22 cellular contexts compared by ENCODE assay signal in the genomic region with DNA sequence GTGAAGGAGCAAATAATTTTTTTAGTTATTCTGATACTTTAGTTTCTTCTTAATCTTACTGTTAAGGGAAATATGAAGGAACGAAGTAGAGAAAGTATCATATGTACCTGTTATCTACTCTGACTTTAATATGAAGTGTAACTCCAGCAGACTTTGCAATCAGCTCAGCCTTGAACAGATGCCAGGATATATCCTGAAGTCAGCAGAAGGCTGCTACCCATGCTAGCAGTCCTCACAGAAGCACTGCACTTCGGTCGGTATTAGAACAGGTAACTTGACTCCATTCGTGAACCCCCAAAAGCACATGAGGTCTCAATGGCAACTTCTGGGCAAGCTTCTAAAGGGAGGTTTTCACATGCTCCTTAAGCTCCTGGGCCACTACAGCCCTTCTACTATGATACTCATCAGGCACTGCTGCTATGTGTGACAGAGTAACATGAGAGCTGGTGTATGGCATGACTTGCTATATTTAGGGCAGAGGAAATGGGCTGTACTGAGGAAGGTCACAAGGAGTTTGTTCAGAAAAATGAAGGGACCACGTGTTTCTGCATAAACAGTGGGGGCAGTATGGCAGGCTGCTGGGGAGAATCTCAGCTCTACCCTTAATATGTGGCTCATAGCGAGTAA.
A peak's percentile ranks its signal among the peaks of the same experiment; 100 is the strongest.
DNase-seq lines count a peak whose midpoint lies in the region; ATAC-seq lines count a peak whose summit lies in the region.
"Had no signal": no experiment of that assay in that cellular context is flagged by ENCODE, and none has a peak within 500 bp of the region (broad histone marks: within the 10 kb centered on the region; RNA-seq: fewer than 3 reads in every experiment).

No MANE protein-coding gene starts in this region.

- no peak overlapping the region for H3K27ac ChIP-seq in right cardiac atrium (ENCODE audit: low read length)
- H3K27ac ChIP-seq in mesenchymal stem cell (ENCODE audit: low read length, poor library complexity, severe bottlenecking) = no peak overlapping the region
- H3K27ac ChIP-seq: hepatocyte, KMS-11, ovary, sigmoid colon had no signal

- WGBS in right cardiac atrium = 61% methylated on average over 6 of the region's 6 CpGs
- WGBS in mesenchymal stem cell = 77% methylated on average over 5 of the region's 6 CpGs

- no peak overlapping the region for H3K23ac ChIP-seq in mesenchymal stem cell (ENCODE audit: low read length in 2 of 2)

- DNase-seq in right cardiac atrium = no peak
- DNase-seq in Right ventricle myocardium inferior (ENCODE audit: missing footprints) = no peak
- peak; percentile 8 for DNase-seq in UCSD-AML1 (lab: John Stamatoyannopoulos, UW; ENCODE audit: unreplicated experiment)
- peak; percentile 40 for DNase-seq in mesenchymal stem cell
- DNase-seq in stimulated activated CD4-positive, alpha-beta T cell treated with anti-CD3 and anti-CD28 coated beads, Interleukin-15, amount 100 ng/mL, for 24 hours = no peak
- no peak for DNase-seq in globus pallidus (ENCODE audit: low spot score)
- DNase-seq in cerebellar nuclear complex (lab: John Stamatoyannopoulos, UW) = no peak
- DNase-seq: activated CD4-positive, alpha-beta T cell treated with anti-CD3 and anti-CD28 coated beads, Interleukin-2, amount 50 U/mL, for 1 hour; activated CD8-positive, alpha-beta memory T cell treated with anti-CD3 and anti-CD28 coated beads, Interleukin-2, amount 50 U/mL, for 4 hours; activated effector memory CD4-positive, alpha-beta T cell treated with anti-CD3 and anti-CD28 coated beads, Interleukin-2, amount 50 U/mL, for 16 hours; GF-D8; GOT3; naive B cell; NCI-H1105 treated with DMSO at 0.1 percent for 48 hours; ovary; sigmoid colon; stimulated activated CD4-positive, alpha-beta T cell treated with anti-CD3 and anti-CD28 coated beads, Interleukin-2, amount 100 ng/mL, for 24 hours; stimulated activated naive B cell treated with anti-CD40 and anti-IgM and Interleukin-4, amounts not matched to agents 10 μg/mL and 1 μg/mL and 100 μg/mL, for 72 hours; T-helper 1 cell had no signal

- H2BK5ac ChIP-seq in mesenchymal stem cell (ENCODE audit: low read depth, low read length, poor library complexity, severe bottlenecking) = no peak overlapping the region

- H3K36me3 ChIP-seq in mesenchymal stem cell (ENCODE audit: control insufficient read depth in 1 of 2, insufficient read depth in 2 of 2, low read depth in 1 of 2, low read length in 2 of 2) = no peaks in the 10 kb centered on the region
- H3K36me3 ChIP-seq: ovary, sigmoid colon had no signal

- no peak overlapping the region for H2AK5ac ChIP-seq in mesenchymal stem cell (ENCODE audit: low read length, severe bottlenecking)

- peak overlapping the region in 1 of 2 experiments; percentile 34 for H2BK12ac ChIP-seq in mesenchymal stem cell (ENCODE audit: low read length in 2 of 2)

- no peak overlapping the region for H3K4me2 ChIP-seq in mesenchymal stem cell (ENCODE audit: low read length, poor library complexity, severe bottlenecking)
- H3K4me2 ChIP-seq: hepatocyte, KMS-11 had no signal

- peak; percentile 42 to 45 for ATAC-seq in right cardiac atrium
- ATAC-seq in Right ventricle myocardium inferior = no peak
- ATAC-seq in GM19324 (IDR thresholded peaks at IDR 0.05; ENCODE audit: low FRiP score, unreplicated experiment) = no peak
- ATAC-seq: stimulated activated naive B cell treated with anti-CD40 and anti-IgM and Interleukin-4, amounts not matched to agents 10 μg/mL and 1 μg/mL and 100 μg/mL, for 72 hours had no signal

- no peaks in the 10 kb centered on the region for H3K79me1 ChIP-seq in mesenchymal stem cell (replicated peaks; ENCODE audit: low read length, poor library complexity, severe bottlenecking)

- H3K27me3 ChIP-seq in right cardiac atrium (ENCODE audit: control insufficient read depth, insufficient read depth) (no peaks in the 10 kb centered on the region), mesenchymal stem cell (ENCODE audit: control insufficient read depth in 1 of 2, insufficient read depth in 1 of 2, low read length in 2 of 2) (no peaks in the 10 kb centered on the region)
- H3K27me3 ChIP-seq: hepatocyte, ovary, sigmoid colon had no signal

- H4K91ac ChIP-seq in mesenchymal stem cell (ENCODE audit: low read length) = no peak overlapping the region

- intact Hi-C loops in right cardiac atrium (cut with DNase I) (no loop called here), Right ventricle myocardium inferior (cut with DNase I) (no loop called here)

- no peak overlapping the region for H3K4ac ChIP-seq in mesenchymal stem cell (ENCODE audit: low read depth in 1 of 2, low read length in 2 of 2)

- H2BK120ac ChIP-seq in mesenchymal stem cell (ENCODE audit: low read depth, low read length) = no peak overlapping the region

- no peak overlapping the region for H3K9ac ChIP-seq in mesenchymal stem cell (ENCODE audit: low read length)
- H3K9ac ChIP-seq: KMS-11 had no signal

- H3K4me1 ChIP-seq in right cardiac atrium (ENCODE audit: control insufficient read depth, insufficient read depth, low read length) (peaks cover 7% of the 10 kb centered on the region), mesenchymal stem cell (ENCODE audit: control insufficient read depth, insufficient read depth, low read depth, low read length) (no peaks in the 10 kb centered on the region)
- H3K4me1 ChIP-seq: sigmoid colon had no signal

- H3K18ac ChIP-seq in mesenchymal stem cell (ENCODE audit: low read depth in 1 of 2, low read length in 2 of 2) = peak overlapping the region in 1 of 2 experiments; percentile 37

- H2AFZ ChIP-seq in mesenchymal stem cell (ENCODE audit: low read depth, low read length) = no peak overlapping the region
- H2AFZ ChIP-seq: hepatocyte had no signal

- no peak overlapping the region for H4K8ac ChIP-seq in mesenchymal stem cell (ENCODE audit: low read length)

- H3K4me3 ChIP-seq in right cardiac atrium (ENCODE audit: low read length) (no peak overlapping the region), mesenchymal stem cell (ENCODE audit: insufficient read depth in 1 of 2, low read depth in 1 of 2, low read length in 2 of 2) (no peak overlapping the region)
- H3K4me3 ChIP-seq: hepatocyte, ovary, sigmoid colon had no signal

- H3K9me3 ChIP-seq in right cardiac atrium (ENCODE audit: control insufficient read depth, low read length) (no peaks in the 10 kb centered on the region), mesenchymal stem cell (ENCODE audit: control insufficient read depth, low read length) (no peaks in the 10 kb centered on the region)
- H3K9me3 ChIP-seq: ovary, sigmoid colon had no signal

- H3K14ac ChIP-seq in mesenchymal stem cell (ENCODE audit: low read length in 2 of 2) = no peak overlapping the region

- no peak overlapping the region for H2BK15ac ChIP-seq in mesenchymal stem cell (ENCODE audit: low read depth, poor library complexity, severe bottlenecking)

Comparison
In these comparisons a context has a peak if more than half of its experiments do, and no peak if none do; other contexts are left out.
1. ATAC-seq: peak in right cardiac atrium (2 of 2); none in Right ventricle myocardium inferior (single experiment) and GM19324 (single experiment).
2. DNase-seq: peak in UCSD-AML1 (single experiment) and mesenchymal stem cell (single experiment); none in right cardiac atrium (0 of 3), Right ventricle myocardium inferior (single experiment), stimulated activated CD4-positive, alpha-beta T cell treated with anti-CD3 and anti-CD28 coated beads, Interleukin-15, amount 100 ng/mL, for 24 hours (single experiment), globus pallidus (single experiment) and cerebellar nuclear complex (0 of 2).